Comparison of ENCODE assay signal across 8 cellular contexts in genomic region chr15:99755692-99756409, GRCh38. TPM values are rescaled to one million over a fixed set of nuclear protein-coding genes. Genes with fewer than 3 reads are reported as not detected.
DNase-seq lines count a peak whose midpoint lies in the region; ATAC-seq, FAIRE-seq and TF ChIP-seq lines count a peak whose summit lies in the region.

No MANE protein-coding gene starts in this region.

- DNase-seq in AG04449 (ENCODE audit: low read depth, low spot score) (peak; percentile 12), GM12891 (ENCODE audit: insufficient read length, low spot score) (peak; percentile 38), MV-4-11 (lab: John Stamatoyannopoulos, UW) (peak; percentile 69), immature natural killer cell (peak; percentile 50 to 60 (median 57))
- peak; percentile 19 for DNase-seq in stimulated activated CD4-positive, alpha-beta T cell treated with anti-CD3 and anti-CD28 coated beads, Interleukin-1b, Interleukin-23, amount 100 ng/mL, for 48 hours

- H3K4me3 Mint-ChIP-seq in brain (no peak overlapping the region), immature natural killer cell (no peak overlapping the region)

- H3K36me3 Mint-ChIP-seq in brain = no peaks in the 10 kb centered on the region
- no peaks in the 10 kb centered on the region for H3K36me3 Mint-ChIP-seq in immature natural killer cell

- H3K9me3 Mint-ChIP-seq in brain = peaks cover 0 to 4% (median 0%) of the 10 kb centered on the region in 5 experiments
- H3K9me3 Mint-ChIP-seq in immature natural killer cell = peaks cover 0 to 2% (median 0%) of the 10 kb centered on the region in 6 donors

- TF ChIP-seq CTCF in AG04449 (IDR thresholded peaks at IDR 0.05; ENCODE audit: insufficient read depth, low read length, missing control alignments) (peak; percentile 69), brain (conservative IDR thresholded peaks at IDR 0.05) (peak; percentile 74 to 80)

- H3K27ac Mint-ChIP-seq in brain (peak overlapping the region in 1 of 5 experiments; percentile 16), immature natural killer cell (no peak overlapping the region)

- peak; percentile 83 for FAIRE-seq in GM12891 (lab: Jason Lieb, UNC)

- CTCF ChIA-PET in AG04449 (lab: Yijun Ruan, JAX) = interaction anchor here (0.7 to 9.2 kb wide), 43 partner anchors 8 to 1328 kb away, joined by 3 to 200 read pairs (median 4); partner anchors contain the start of genes LRRC28 and LYSMD4

- H3K4me3 ChIP-seq in AG04449 (ENCODE audit: low read depth, low read length) = no peak overlapping the region

- H3K27me3 Mint-ChIP-seq in brain = peaks cover 3% of the 10 kb centered on the region
- H3K27me3 Mint-ChIP-seq in immature natural killer cell (ENCODE audit: low read depth in 3 of 3) = peaks cover 0 to 5% (median 2%) of the 10 kb centered on the region in 3 donors

- TF ChIP-seq POLR2A in GM12891 (IDR thresholded peaks at IDR 0.05; ENCODE audit: low read depth, low read length) = no peak

- peaks cover 12% of the 10 kb centered on the region for H3K4me1 Mint-ChIP-seq in brain
- H3K4me1 Mint-ChIP-seq in immature natural killer cell = peaks cover 4 to 7% of the 10 kb centered on the region in 2 donors

- ATAC-seq in HG02642 (IDR thresholded peaks at IDR 0.05; ENCODE audit: poor library complexity, unreplicated experiment) (peak; percentile 89), SK-N-SH treated with all-trans-retinoic acid at 6 μM for 48 hours (peak; percentile 99)

- POLR2A ChIA-PET in AG04449 (lab: Yijun Ruan, JAX) = no interaction called here

TF ChIP-seq in GM12891, 5 proteins besides CTCF, POLR2A, EP300 and RAD21:
- peak; percentile 53; the same call in 1 of the 2 replicates for TF ChIP-seq POU2F2 (IDR thresholded peaks at IDR 0.05; ENCODE audit: low read depth, low read length)
- no peak for TF ChIP-seq POLR2AphosphoS5 (IDR thresholded peaks at IDR 0.05; ENCODE audit: low read depth, low read length)
- no peak for TF ChIP-seq TAF1 (IDR thresholded peaks at IDR 0.05; ENCODE audit: low read depth, low read length)
- TF ChIP-seq PAX5 (IDR thresholded peaks at IDR 0.05; ENCODE audit: insufficient read depth, low read length, severe bottlenecking) = peak; percentile 98
- no peak for TF ChIP-seq SPI1 (IDR thresholded peaks at IDR 0.05; ENCODE audit: low read depth, low read length)

TF ChIP-seq in SK-N-SH treated with all-trans-retinoic acid at 6 μM for 48 hours, 23 proteins besides CTCF, POLR2A, EP300 and RAD21:
- TF ChIP-seq BACH2 (CRISPR knock-in tag; IDR thresholded peaks at IDR 0.05; ENCODE audit: borderline replicate concordance) (no peak), RARB (CRISPR knock-in tag; IDR thresholded peaks at IDR 0.05) (no peak), ARNTL (CRISPR knock-in tag; IDR thresholded peaks at IDR 0.05; ENCODE audit: borderline replicate concordance, low read depth) (no peak), SNAI2 (CRISPR knock-in tag; IDR thresholded peaks at IDR 0.05) (no peak), ISL1 (CRISPR knock-in tag; IDR thresholded peaks at IDR 0.05) (no peak), OSR1 (CRISPR knock-in tag; IDR thresholded peaks at IDR 0.05) (no peak), ZFP3 (CRISPR knock-in tag; IDR thresholded peaks at IDR 0.05) (no peak), PATZ1 (CRISPR knock-in tag; IDR thresholded peaks at IDR 0.05; ENCODE audit: borderline replicate concordance) (no peak), ZNF565 (CRISPR knock-in tag; conservative IDR thresholded peaks at IDR 0.05; ENCODE audit: low read depth) (no peak), ZNF8 (CRISPR knock-in tag; IDR thresholded peaks at IDR 0.05) (no peak), GLIS3 (CRISPR knock-in tag; IDR thresholded peaks at IDR 0.05) (no peak), TOX (CRISPR knock-in tag; IDR thresholded peaks at IDR 0.05; ENCODE audit: borderline replicate concordance) (no peak), POU6F1 (CRISPR knock-in tag; IDR thresholded peaks at IDR 0.05; ENCODE audit: borderline replicate concordance, low read depth) (no peak), CSRNP3 (CRISPR knock-in tag; IDR thresholded peaks at IDR 0.05) (no peak), PPARA (CRISPR knock-in tag; IDR thresholded peaks at IDR 0.05; ENCODE audit: borderline replicate concordance) (no peak), ZNF70 (CRISPR knock-in tag; IDR thresholded peaks at IDR 0.05) (no peak), CSDC2 (CRISPR knock-in tag; IDR thresholded peaks at IDR 0.05) (no peak), TSHZ2 (CRISPR knock-in tag; IDR thresholded peaks at IDR 0.05) (no peak), CREB5 (CRISPR knock-in tag; IDR thresholded peaks at IDR 0.05; ENCODE audit: low read depth) (no peak), ZC3H10 (CRISPR knock-in tag; IDR thresholded peaks at IDR 0.05) (no peak)
TF ChIP-seq in SK-N-SH treated with all-trans-retinoic acid at 6 μM for 48 hours: peak in this region for 0.

RNA-seq across cellular contexts. Expression of gene LYSMD4, which starts 22.6 kb away (rescaled TPM):
- 4.5 TPM for polyA plus RNA-seq in GM12891 (2012; ENCODE audit: low read depth, missing spikeins)
- 4.5 TPM for polyA plus RNA-seq in brain (ENCODE audit: insufficient read depth, low read depth, low replicate concordance)
- polyA plus RNA-seq in immature natural killer cell = 1 to 10 TPM; 1.6 to 3.5 (median 3.1) TPM

Comparison
In these comparisons a context has a peak if more than half of its experiments do, and no peak if none do; other contexts are left out.
1. DNase-seq: peak in every context shown above with its lines; median percentile 69 in MV-4-11; 57 in immature natural killer cell; 38 in GM12891; 19 in stimulated activated CD4-positive, alpha-beta T cell treated with anti-CD3 and anti-CD28 coated beads, Interleukin-1b, Interleukin-23, amount 100 ng/mL, for 48 hours; 12 in AG04449.